ENCODE assay signal across 1 cellular context in the genomic region with DNA sequence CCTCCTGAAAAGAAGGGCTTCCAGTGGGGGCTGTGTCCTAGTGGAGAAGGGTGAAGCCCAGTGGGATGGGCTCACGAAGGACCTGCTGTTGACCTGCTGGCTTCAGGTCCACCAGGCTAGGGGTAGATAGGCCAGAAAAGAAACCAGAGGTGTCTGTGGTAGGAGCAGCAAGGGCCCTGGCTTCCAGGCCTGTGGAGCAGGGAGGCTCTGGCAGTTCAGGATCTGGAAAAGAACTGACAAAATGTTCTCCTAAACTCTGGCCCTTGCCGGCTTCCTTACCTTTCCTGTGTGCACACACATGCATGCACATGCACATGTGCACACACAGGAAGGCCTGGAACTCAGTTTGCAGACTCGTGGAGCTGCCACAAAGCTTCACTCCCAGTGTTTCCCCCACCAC.
TF ChIP-seq lines count a peak whose summit lies in the region.

No MANE protein-coding gene starts in this region.

TF ChIP-seq in HepG2, 621 proteins besides CTCF, POLR2A, EP300 and RAD21 (continued from another document):
- no peak for TF ChIP-seq ARID4A (CRISPR knock-in tag; IDR thresholded peaks at IDR 0.05; ENCODE audit: borderline replicate concordance)
- no peak for TF ChIP-seq ZNF121 (CRISPR knock-in tag; IDR thresholded peaks at IDR 0.05)
- TF ChIP-seq HNF4A (CRISPR knock-in tag; IDR thresholded peaks at IDR 0.05): no peak; the same call in 1 of the 2 replicates
- TF ChIP-seq ZFP36L1 (CRISPR knock-in tag; IDR thresholded peaks at IDR 0.05): no peak
- no peak for TF ChIP-seq MTA1 (CRISPR knock-in tag; IDR thresholded peaks at IDR 0.05; ENCODE audit: borderline replicate concordance)
